11 cellular contexts compared by ENCODE assay signal in the genomic region with DNA sequence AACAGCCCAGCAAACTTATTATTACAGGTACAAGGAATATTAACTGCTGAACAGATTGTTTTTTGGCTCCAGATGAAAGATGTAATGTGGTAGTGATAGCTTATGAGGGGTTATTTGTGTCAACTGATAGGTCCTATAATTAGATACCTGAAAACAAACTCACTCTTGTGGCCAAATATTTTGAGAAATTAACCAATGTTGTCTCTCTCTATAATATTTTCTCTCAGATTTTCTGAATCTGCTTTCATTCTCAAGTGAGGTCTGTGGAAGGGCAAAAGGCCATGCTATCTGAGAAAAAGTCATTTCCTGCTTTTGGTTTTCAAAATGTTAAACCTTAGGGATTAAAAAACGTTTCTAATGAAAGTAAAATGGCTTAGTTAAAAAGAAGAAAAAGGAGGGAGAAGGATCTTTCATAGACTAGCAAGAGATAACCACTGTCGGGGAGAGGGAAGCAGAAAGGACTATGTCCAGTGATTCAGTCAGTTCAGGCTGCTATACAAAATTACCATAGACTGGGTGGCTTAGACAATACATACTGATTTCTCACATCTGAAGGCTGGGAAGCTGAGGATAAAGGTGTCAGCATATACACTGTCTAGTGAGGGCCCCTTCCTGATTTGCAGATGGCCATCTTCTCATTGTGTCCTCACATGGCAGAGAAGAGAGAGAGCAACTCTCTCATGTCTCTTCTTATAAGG.
DNase-seq lines count a peak whose midpoint lies in the region; ATAC-seq and TF ChIP-seq lines count a peak whose summit lies in the region.
"Had no signal": no experiment of that assay in that cellular context is flagged by ENCODE, and none has a peak within 500 bp of the region (broad histone marks: within the 10 kb centered on the region; RNA-seq: fewer than 3 reads in every experiment).

No MANE protein-coding gene starts in this region.

- H3K27ac ChIP-seq in ACC112 (ENCODE audit: low read depth, low read length): peak overlapping the region; percentile 92

- ATAC-seq in HG03135 (IDR thresholded peaks at IDR 0.05; ENCODE audit: unreplicated experiment) (peak; percentile 61), left ventricle myocardium superior (peak; percentile 50)

- intact Hi-C loops in left ventricle myocardium superior (cut with micrococcal nuclease) (no loop called here), CD14-positive monocyte (cut with micrococcal nuclease) (no loop called here)

- no peaks in the 10 kb centered on the region for H3K36me3 Mint-ChIP-seq in CD14-positive monocyte
- H3K36me3 Mint-ChIP-seq: brain had no signal

- H3K9me3 Mint-ChIP-seq in CD14-positive monocyte: peaks cover 9 to 32% (median 18%) of the 10 kb centered on the region in 7 donors

- H2AFZ ChIP-seq in ACC112 (ENCODE audit: low read length, unreplicated experiment): peak overlapping the region; percentile 82

- H3K27ac Mint-ChIP-seq in CD14-positive monocyte: no peak overlapping the region
- H3K27ac Mint-ChIP-seq: activated CD4-positive, alpha-beta T cell treated with anti-CD3 and anti-CD28 coated beads, Interleukin-2, amount 10 ng/mL, durations not matched to agents 7 days and 5 days had no signal

- no peaks in the 10 kb centered on the region for H3K27me3 ChIP-seq in ACC112 (ENCODE audit: insufficient read depth, low read length)

- peaks cover 47% of the 10 kb centered on the region for H3K4me1 ChIP-seq in ACC112 (ENCODE audit: control insufficient read depth, insufficient read depth, low read length, unreplicated experiment)

- H3K36me3 ChIP-seq in ACC112 (ENCODE audit: insufficient read depth, low read length): no peaks in the 10 kb centered on the region

- TF ChIP-seq CTCF in GM20000 (IDR thresholded peaks at IDR 0.05; ENCODE audit: extremely low read depth, missing control alignments) (no peak), CD14-positive monocyte (IDR thresholded peaks at IDR 0.05) (no peak)

- H3K27me3 Mint-ChIP-seq in CD14-positive monocyte (ENCODE audit: low read depth in 3 of 3): no peaks in the 10 kb centered on the region
- H3K27me3 Mint-ChIP-seq: brain had no signal

- peak overlapping the region; percentile 61 for H3K4me3 ChIP-seq in ACC112 (ENCODE audit: low read depth, low read length)

- H3K4me1 Mint-ChIP-seq in CD14-positive monocyte: peaks cover 2% of the 10 kb centered on the region
- H3K4me1 Mint-ChIP-seq: brain had no signal

- DNase-seq in GM20000 (ENCODE audit: low spot score): peak; percentile 49
- DNase-seq in left ventricle myocardium superior: no peak
- no peak for DNase-seq in NCI-H2171 treated with DMSO at 0.1 percent for 48 hours (lab: John Stamatoyannopoulos, UW)
- no peak for DNase-seq in CD14-positive monocyte (ENCODE audit: low spot score)
- DNase-seq in DMS 273 (lab: John Stamatoyannopoulos, UW; ENCODE audit: unreplicated experiment): no peak
- no peak for DNase-seq in NCI-H1048 (lab: John Stamatoyannopoulos, UW)
- DNase-seq: activated CD4-positive, alpha-beta T cell treated with anti-CD3 and anti-CD28 coated beads, Interleukin-2, amount 10 ng/mL, durations not matched to agents 7 days and 5 days; NCI-H82 had no signal

- no peaks in the 10 kb centered on the region for H3K79me2 ChIP-seq in ACC112 (ENCODE audit: control insufficient read depth, insufficient read depth, low read length, unreplicated experiment)

- no peak overlapping the region for H3K4me3 Mint-ChIP-seq in CD14-positive monocyte
- H3K4me3 Mint-ChIP-seq: activated CD4-positive, alpha-beta T cell treated with anti-CD3 and anti-CD28 coated beads, Interleukin-2, amount 10 ng/mL, durations not matched to agents 7 days and 5 days; brain had no signal
